In the genomic region with DNA sequence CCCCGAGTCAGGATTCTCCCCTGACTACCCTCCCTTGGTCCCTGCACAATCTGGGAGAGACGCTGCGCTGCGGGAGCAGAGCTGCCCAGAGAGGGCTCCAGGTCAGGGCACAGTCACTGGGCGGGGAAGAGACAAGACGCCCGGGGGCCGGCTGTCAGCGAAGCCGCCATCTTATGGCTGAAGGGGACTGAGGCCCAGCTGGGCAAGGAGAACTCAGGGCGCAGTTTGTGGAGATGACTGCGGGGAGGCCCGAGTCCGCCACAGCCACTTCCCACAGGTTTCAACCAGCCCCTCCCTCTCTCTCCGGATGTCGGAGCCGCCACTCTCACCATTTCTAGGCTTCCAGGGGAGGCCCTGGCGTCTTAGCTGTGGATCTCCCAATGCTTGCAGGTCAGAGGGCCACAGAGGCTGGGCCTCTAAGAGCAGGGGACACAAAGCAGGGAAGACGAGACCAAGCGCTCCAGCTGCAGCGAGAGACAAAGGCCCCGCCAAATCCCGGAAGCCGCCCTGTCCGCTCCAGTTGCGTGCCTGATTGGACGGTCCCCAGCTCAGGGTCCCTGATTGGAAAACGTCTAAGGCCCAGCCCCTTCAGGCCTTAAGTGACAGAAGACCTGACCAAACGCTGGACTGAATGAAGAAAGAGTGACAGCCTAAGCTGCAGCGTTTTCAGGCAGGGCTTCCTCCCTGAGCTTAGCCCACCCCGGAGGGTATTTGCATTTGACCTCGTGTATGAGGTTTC, we compare ENCODE assay signal across 8 cellular contexts. TPM values are rescaled to one million over a fixed set of nuclear protein-coding genes. Genes with fewer than 3 reads are reported as not detected.
DNase-seq lines count a peak whose midpoint lies in the region; ATAC-seq, FAIRE-seq and TF ChIP-seq lines count a peak whose summit lies in the region.

Gene ZNF724, minus strand, starts transcription at position 484 of the 739 bp plus-strand sequence. Its CDS starts 152 bp downstream, at position 332.

- peak within 1 kb of the TSS; percentile 77 to 98 (median 90) for H3K9ac ChIP-seq in H1 (replicated peaks in 1 of 4; ENCODE audit: extremely low read depth in 1 of 4, low read depth in 3 of 4, low read length in 3 of 4)

- H3K79me1 ChIP-seq in H1 (ENCODE audit: low read depth, low read length): no peaks in the 10 kb centered on the region

- no peak within 1 kb of the TSS; the same call in 1 of the 2 replicates for H3K18ac ChIP-seq in H1 (ENCODE audit: extremely low read depth, low read length)

- peak within 1 kb of the TSS; percentile 99 for H4K8ac ChIP-seq in H1 (ENCODE audit: extremely low read depth, insufficient read depth, low read length)

- H3K36me3 ChIP-seq in CD8-positive, alpha-beta T cell (ENCODE audit: insufficient read depth, low read length): no peaks in the 10 kb centered on the region
- peaks cover 0 to 34% (median 9%) of the 10 kb centered on the region in 4 experiments; a peak in 3 of 8 replicates for H3K36me3 ChIP-seq in H1 (ENCODE audit: control insufficient read depth in 2 of 4, insufficient read depth in 4 of 4, low read length in 3 of 4)

- H3K79me2 ChIP-seq in H1 (ENCODE audit: control insufficient read depth in 1 of 2, insufficient read depth in 2 of 2, low read length in 2 of 2): peaks cover 10 to 49% of the 10 kb centered on the region in 2 experiments

- H3K4me1 Mint-ChIP-seq in CD8-positive, alpha-beta T cell (ENCODE audit: low read depth): peaks cover 12% of the 10 kb centered on the region
- peaks cover 6% of the 10 kb centered on the region for H3K4me1 Mint-ChIP-seq in memory B cell

- peak within 1 kb of the TSS; percentile 81 for H3K27ac Mint-ChIP-seq in CD8-positive, alpha-beta T cell
- peak within 1 kb of the TSS; percentile 79 for H3K27ac Mint-ChIP-seq in memory B cell

- peak within 1 kb of the TSS; percentile 99 for H3K4me3 ChIP-seq in CD8-positive, alpha-beta T cell (ENCODE audit: low read depth, low read length)
- peak within 1 kb of the TSS; percentile 62 to 98 (median 92) for H3K4me3 ChIP-seq in H1 (ENCODE audit: extremely low read depth in 1 of 4, insufficient read depth in 2 of 4, low read depth in 3 of 4, low read length in 4 of 4)

- CTCF ChIA-PET in CD8-positive, alpha-beta T cell (lab: Charles Lee): interaction anchor here (0.6 to 1.4 kb wide), 3 partner anchors 24 to 1483 kb away, joined by 3 to 6 read pairs (median 3); no protein-coding TSS in a partner anchor
- CTCF ChIA-PET in H1 (lab: Charles Lee; ENCODE audit: partially characterized antibody): interaction anchor here (1.2 kb wide), 1 partner anchor 9 kb away, joined by 3 read pairs; no protein-coding TSS in a partner anchor

- peak; percentile 99 for ATAC-seq in CD8-positive, alpha-beta T cell
- ATAC-seq in GM19467 (IDR thresholded peaks at IDR 0.05; ENCODE audit: unreplicated experiment) (peak; percentile 97), memory B cell (ENCODE audit: low read depth) (peak; percentile 99)

- FAIRE-seq in H1 (lab: Jason Lieb, UNC): peak; percentile 98

- 0 out of 2 replicates have a peak within 1 kb of the TSS, but pooled peaks have one; percentile 29 for H2BK12ac ChIP-seq in H1 (ENCODE audit: low read depth, low read length)

- peak within 1 kb of the TSS; percentile 42 for H3K56ac ChIP-seq in H1 (replicated peaks; ENCODE audit: insufficient read length, low read depth, low read length)

- H3K14ac ChIP-seq in H1 (ENCODE audit: insufficient read length): no peak within 1 kb of the TSS

- peak; percentile 78 to 92 (median 83) for DNase-seq in CD8-positive, alpha-beta T cell
- DNase-seq in HPDE6-E6E7 (ENCODE audit: extremely low spot score): peak; percentile 96
- DNase-seq in NOMO-1 treated with DMSO at 0.1 percent for 48 hours (lab: John Stamatoyannopoulos, UW; ENCODE audit: unreplicated experiment): peak; percentile 85
- peak; percentile 67 to 80 for DNase-seq in activated CD8-positive, alpha-beta memory T cell treated with anti-CD3 and anti-CD28 coated beads for 4 hours (ENCODE audit: low read depth in 2 of 2)
- DNase-seq in H1 (ENCODE audit: low read depth in 1 of 2, low spot score in 2 of 2): peak; percentile 89 to 94
- peak; percentile 77 to 83 for DNase-seq in memory B cell (ENCODE audit: low spot score in 2 of 2)
- DNase-seq in stimulated activated CD8-positive, alpha-beta memory T cell treated with anti-CD3 and anti-CD28 coated beads, Interleukin-12 subunit alpha, Interleukin-12 subunit beta, amount 100 ng/mL, for 1 hour (ENCODE audit: low read depth): peak; percentile 78

- H3K4ac ChIP-seq in H1 (replicated peaks; ENCODE audit: insufficient read length, low read depth, low read length): no peak within 1 kb of the TSS

- peak within 1 kb of the TSS; percentile 82; the same call in 1 of the 2 replicates for H2AK5ac ChIP-seq in H1 (ENCODE audit: low read depth, low read length)

- peak within 1 kb of the TSS; percentile 7 to 61 for H3K4me2 ChIP-seq in H1 (ENCODE audit: insufficient read depth in 1 of 2, low read depth in 2 of 2, low read length in 2 of 2)

- TF ChIP-seq POLR2A in H1 (IDR thresholded peaks at IDR 0.05; ENCODE audit: control extremely low read depth in 1 of 2, low read depth in 2 of 2, low read length in 2 of 2): peak; percentile 79 to 99

- peak within 1 kb of the TSS; percentile 75 for H4K5ac ChIP-seq in H1 (ENCODE audit: insufficient read length, low read depth, low read length)

- H3K23me2 ChIP-seq in H1 (ENCODE audit: low read depth, low read length): no peaks in the 10 kb centered on the region

- no peak within 1 kb of the TSS for H3K23ac ChIP-seq in H1 (ENCODE audit: insufficient read length)

- H3K36me3 Mint-ChIP-seq in CD8-positive, alpha-beta T cell: peaks cover 13% of the 10 kb centered on the region
- peaks cover 8% of the 10 kb centered on the region for H3K36me3 Mint-ChIP-seq in memory B cell

- TF ChIP-seq RAD21 in H1 (IDR thresholded peaks at IDR 0.05 in 1 of 2, conservative IDR thresholded peaks at IDR 0.05 in 1 of 2; ENCODE audit: low read depth in 2 of 2, low read length in 2 of 2): no peak; a peak in 1 of 4 replicates

- no peak within 1 kb of the TSS for H2BK20ac ChIP-seq in H1 (ENCODE audit: low read length)

- no peaks in the 10 kb centered on the region for H3K9me3 ChIP-seq in CD8-positive, alpha-beta T cell (ENCODE audit: low read length)
- H3K9me3 ChIP-seq in H1 (ENCODE audit: insufficient read depth in 2 of 2, low read depth in 1 of 2, low read length in 1 of 2): no peaks in the 10 kb centered on the region

- peak within 1 kb of the TSS; percentile 96 for H3K4me3 Mint-ChIP-seq in CD8-positive, alpha-beta T cell
- peak within 1 kb of the TSS; percentile 98 for H3K4me3 Mint-ChIP-seq in memory B cell

- H2AFZ ChIP-seq in H1 (ENCODE audit: low read length): 0 out of 2 replicates have a peak within 1 kb of the TSS, but pooled peaks have one; percentile 60

- POLR2A ChIA-PET in CD8-positive, alpha-beta T cell (lab: Charles Lee): interaction anchor here (0.5 to 1.9 kb wide), 10 partner anchors 9 to 837 kb away, joined by 3 to 29 read pairs (median 4); partner anchors contain the start of genes ZNF254, ZNF675, ZNF681 and ZNF91
- POLR2A ChIA-PET in H1 (lab: Charles Lee; ENCODE audit: partially characterized antibody): interaction anchor here (0.6 to 21.9 kb wide), 24 partner anchors 8 to 1849 kb away, joined by 3 to 383 read pairs (median 4); partner anchors contain the start of genes ZNF730 and ZNF91

- no peaks in the 10 kb centered on the region for H3K27me3 Mint-ChIP-seq in CD8-positive, alpha-beta T cell (ENCODE audit: low read depth)
- no peaks in the 10 kb centered on the region for H3K27me3 Mint-ChIP-seq in memory B cell

- WGBS in H1 (ENCODE audit: extremely low coverage in 1 of 2, insufficient coverage in 1 of 2, insufficient read length in 1 of 2, insufficient replicate concordance in 2 of 2, low coverage in 1 of 2, low lambda C conversion rate in 2 of 2, missing lambda C conversion rate in 1 of 2), 2 experiments: 1% methylated on average over 28 of the region's 32 CpGs; no CpG with 5 or more reads in 1 of the 2 experiments

- no peaks in the 10 kb centered on the region for H3K27me3 ChIP-seq in CD8-positive, alpha-beta T cell (ENCODE audit: insufficient read depth, low read length)
- no peaks in the 10 kb centered on the region for H3K27me3 ChIP-seq in H1 (replicated peaks in 1 of 4; ENCODE audit: control insufficient read depth in 3 of 4, extremely low read depth in 1 of 4, insufficient read depth in 3 of 4, low read length in 3 of 4)

- peak within 1 kb of the TSS; percentile 92 for H2BK5ac ChIP-seq in H1 (ENCODE audit: low read depth, low read length)

- H2BK15ac ChIP-seq in H1 (ENCODE audit: low read length): no peak within 1 kb of the TSS

- no peak for TF ChIP-seq CTCF in CD8-positive, alpha-beta T cell (IDR thresholded peaks at IDR 0.05)
- no peak for TF ChIP-seq CTCF in H1 (IDR thresholded peaks at IDR 0.05; ENCODE audit: control extremely low read depth in 1 of 3, insufficient read depth in 1 of 3, low read depth in 1 of 3, low read length in 3 of 3)

- intact Hi-C loops in CD8-positive, alpha-beta T cell (cut with DNase I, micrococcal nuclease): loop anchor here (1.0 to 10.0 kb wide), 9 partner anchors 23 to 1395 kb away; partner anchors contain the start of genes ZNF726 (in 2 of the 2), ZNF675 (in 1 of the 2), ZNF681 (in 1 of the 2) and ZNF91 (in 1 of the 2)

- no peaks in the 10 kb centered on the region for H3K4me1 ChIP-seq in CD8-positive, alpha-beta T cell (ENCODE audit: insufficient read depth, low read length)
- H3K4me1 ChIP-seq in H1 (replicated peaks in 1 of 4; ENCODE audit: control insufficient read depth in 3 of 4, insufficient read depth in 4 of 4, low read length in 3 of 4): peaks cover 0 to 3% (median 0%) of the 10 kb centered on the region in 4 experiments; a peak in 2 of 7 replicates

- H4K20me1 ChIP-seq in H1 (replicated peaks in 1 of 2; ENCODE audit: control insufficient read depth in 1 of 2, insufficient read depth in 2 of 2, low read length in 2 of 2): peaks cover 2 to 5% of the 10 kb centered on the region in 2 experiments

- H3K9me3 Mint-ChIP-seq in CD8-positive, alpha-beta T cell: no peaks in the 10 kb centered on the region
- H3K9me3 Mint-ChIP-seq in memory B cell: no peaks in the 10 kb centered on the region

- peak within 1 kb of the TSS; percentile 62 for H3K27ac ChIP-seq in CD8-positive, alpha-beta T cell (ENCODE audit: low read depth, low read length)
- H3K27ac ChIP-seq in H1 (ENCODE audit: low read depth, low read length): peak within 1 kb of the TSS; percentile 97

- TF ChIP-seq EP300 in H1 (IDR thresholded peaks at IDR 0.05; ENCODE audit: borderline replicate concordance in 1 of 2, low read depth in 2 of 2, low read length in 2 of 2): no peak

- H4K91ac ChIP-seq in H1 (replicated peaks; ENCODE audit: insufficient read length, low read length): peak within 1 kb of the TSS; percentile 80

- H2BK120ac ChIP-seq in H1 (replicated peaks; ENCODE audit: low read depth, low read length): no peak within 1 kb of the TSS

RNA-seq across cellular contexts. Expression of gene ZNF724, which starts in this region (rescaled TPM):
- 1 to 10 TPM; 3.6 to 4.2 TPM for total RNA-seq in CD8-positive, alpha-beta T cell
- 62.3 and 67.2 TPM in 2 replicates for total RNA-seq in H1 (2021; fragmentation: NEBNext Ultra II Directional; extraction: Animal tissue kit (Norgen Biotek cat#: 25700))
- 6.4 and 8.7 TPM in 2 replicates for polyA plus RNA-seq in H1 (2011; rRNA removed)
- polyA plus RNA-seq in H1 (2011; cell fraction: cytosol; rRNA removed): 11.3 TPM
- polyA plus RNA-seq in H1 (2011; cell fraction: nucleus; rRNA removed): 25.0 TPM
- 9.4 to 15.5 TPM (median 14.5 TPM) in 4 replicates for polyA plus RNA-seq in H1 (2012, experiment 1 of 2)
- polyA plus RNA-seq in H1 (2012, experiment 2 of 2): 1.3 TPM
- 36.2 TPM for polyA plus RNA-seq in H1 (2013, experiment 1 of 2)
- 34.0 TPM for polyA plus RNA-seq in H1 (2013, experiment 2 of 2)
- polyA minus RNA-seq in H1 (2011; rRNA and poly(A)+ RNA removed): 130 TPM in 2 replicates
- 55.8 TPM for polyA minus RNA-seq in H1 (2011; cell fraction: cytosol; rRNA and poly(A)+ RNA removed)
- polyA minus RNA-seq in H1 (2011; cell fraction: nucleus; rRNA and poly(A)+ RNA removed): 182 TPM

Comparison
In these comparisons a context has a peak if more than half of its experiments do, and no peak if none do; other contexts are left out.
1. Peak in every context shown above with its lines: DNase-seq, ATAC-seq, H3K4me3 ChIP-seq and H3K27ac ChIP-seq.
2. RNA of gene ZNF724 (total RNA-seq): 62.3 to 67.2 TPM in H1; 3.6 to 4.2 TPM in CD8-positive, alpha-beta T cell; every median in the first group is over 10 times any median in the second.